In genomic region chr20:25390538-25391528, GRCh38 we compare ENCODE assay signal across 8 cellular contexts. TPM values are rescaled to one million over a fixed set of nuclear protein-coding genes. Genes with fewer than 3 reads are reported as not detected.
DNase-seq lines count a peak whose midpoint lies in the region; ATAC-seq lines count a peak whose summit lies in the region.

Gene ABHD12 (minus strand): TSS chr20:25390835. CDS start chr20:25390703, 132 bp downstream.

- H3K4me1 ChIP-seq in effector memory CD4-positive, alpha-beta T cell (ENCODE audit: control insufficient read depth, insufficient read depth, low read length, poor library complexity, severe bottlenecking), result peaks cover 7% of the 10 kb centered on the region

- H3K4me3 ChIP-seq in effector memory CD4-positive, alpha-beta T cell (ENCODE audit: insufficient read depth, low read depth, low read length, poor library complexity, severe bottlenecking), result peak within 1 kb of the TSS; percentile 87

- H3K27ac ChIP-seq in effector memory CD4-positive, alpha-beta T cell (ENCODE audit: insufficient read depth, low read length, poor library complexity, severe bottlenecking), result peak within 1 kb of the TSS; percentile 53

- no peaks in the 10 kb centered on the region for H3K9me3 ChIP-seq in effector memory CD4-positive, alpha-beta T cell (ENCODE audit: control insufficient read depth, low read length)

- DNase-seq in COR-L47 (lab: John Stamatoyannopoulos, UW) (peak; percentile 95), HT1080 (ENCODE audit: low read depth) (peak; percentile 92), NOMO-1 (lab: John Stamatoyannopoulos, UW; ENCODE audit: unreplicated experiment in 2 of 2) (peak; percentile 96 to 98), medulla oblongata (ENCODE audit: extremely low spot score) (peak; percentile 97)
- DNase-seq in effector memory CD4-positive, alpha-beta T cell, result peak; percentile 90 to 93 (median 91)
- peak; percentile 93 to 96 (median 95) for DNase-seq in stimulated activated CD4-positive, alpha-beta T cell treated with anti-CD3 and anti-CD28 coated beads, TNF-alpha, amount 100 ng/mL, for 48 hours (ENCODE audit: low read depth in 3 of 3)

- H3K27me3 ChIP-seq in effector memory CD4-positive, alpha-beta T cell (replicated peaks; ENCODE audit: control insufficient read depth, insufficient read depth, low read length, poor library complexity, severe bottlenecking), result no peaks in the 10 kb centered on the region

- ATAC-seq in GM21367 (IDR thresholded peaks at IDR 0.05; ENCODE audit: unreplicated experiment), result peak; percentile 83

- CTCF ChIA-PET in activated CD8-positive, alpha-beta memory T cell treated with anti-CD3 and anti-CD28 coated beads for 36 hours (lab: Charles Lee), result interaction anchor here (0.8 kb wide), 1 partner anchor 144 kb away, joined by 3 read pairs; no protein-coding TSS in a partner anchor

- POLR2A ChIA-PET in activated CD8-positive, alpha-beta memory T cell treated with anti-CD3 and anti-CD28 coated beads for 36 hours (lab: Charles Lee), result interaction anchor here (0.6 to 1.9 kb wide), 2 partner anchors 17 to 106 kb away, joined by 3 to 16 read pairs; partner anchors contain the start of gene GINS1

- no peaks in the 10 kb centered on the region for H3K36me3 ChIP-seq in effector memory CD4-positive, alpha-beta T cell (ENCODE audit: control insufficient read depth, insufficient read depth, low read length)

RNA-seq across cellular contexts. Expression of gene ABHD12, which starts in this region (rescaled TPM):
- total RNA-seq in HT1080 (2014; rRNA removed; shearing (Covaris generic)), result 43.9 and 50.2 TPM in 2 replicates
- 83.7 and 92.9 TPM in 2 replicates for polyA plus RNA-seq in HT1080 (2015; cell fraction: cytosol; rRNA removed)
- 43.3 and 50.3 TPM in 2 replicates for polyA plus RNA-seq in HT1080 (2015; cell fraction: nucleus; rRNA removed)
- 10 to 100 TPM; 24.7 to 24.8 TPM for total RNA-seq in activated CD8-positive, alpha-beta memory T cell treated with anti-CD3 and anti-CD28 coated beads for 36 hours

Comparison
In these comparisons a context has a peak if more than half of its experiments do, and no peak if none do; other contexts are left out.
1. Peak in every context shown above with its lines: DNase-seq, ATAC-seq, H3K4me3 ChIP-seq and H3K27ac ChIP-seq.